In the genomic region with DNA sequence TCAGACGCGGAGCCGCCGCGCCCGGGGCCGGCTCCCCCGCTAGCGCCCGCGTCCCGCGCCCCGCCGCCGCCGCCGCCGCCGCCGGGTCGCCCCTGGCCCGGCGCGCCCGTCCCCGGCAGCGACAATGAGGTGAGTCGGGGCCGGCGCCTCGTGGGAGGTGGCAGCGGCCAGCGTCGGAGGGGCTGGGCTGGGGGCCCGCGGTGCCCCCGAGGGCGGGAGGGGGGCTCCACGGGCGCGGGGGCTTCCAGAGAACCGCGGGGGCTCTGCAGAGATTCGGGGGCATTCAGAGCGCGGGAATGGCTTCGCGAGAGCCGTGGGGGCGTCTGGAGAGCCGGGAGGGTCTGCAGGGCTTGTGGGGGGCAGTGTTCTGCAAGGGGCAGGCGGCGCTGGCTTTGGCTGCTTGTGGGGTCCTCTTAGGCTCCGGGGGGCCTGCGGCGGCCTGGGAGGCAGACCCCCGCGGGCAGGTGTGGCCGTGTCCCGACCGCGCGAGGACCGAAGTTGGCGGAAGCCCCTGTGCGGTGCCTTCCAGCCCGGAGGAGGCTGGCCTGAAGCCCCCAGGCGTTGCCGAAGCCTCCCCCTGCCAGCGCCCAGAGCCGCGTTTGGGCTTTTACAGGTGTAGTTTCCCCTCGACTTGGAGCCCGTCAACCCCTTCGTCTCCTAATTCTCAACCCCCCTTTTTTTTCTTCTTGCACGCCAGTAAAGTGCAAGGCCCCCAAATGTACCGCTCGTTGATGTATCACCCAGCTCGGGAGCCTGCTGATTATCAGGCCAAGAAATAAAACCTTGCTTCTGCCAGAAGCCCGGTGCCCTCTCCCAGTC, we compare ENCODE assay signal across 8 cellular contexts.
DNase-seq lines count a peak whose midpoint lies in the region; ATAC-seq and TF ChIP-seq lines count a peak whose summit lies in the region.

No MANE protein-coding gene starts in this region.

- no peaks in the 10 kb centered on the region for H3K36me3 ChIP-seq in esophagus (ENCODE audit: control insufficient read depth in 2 of 2, insufficient read depth in 2 of 2, low read length in 1 of 2)

- H3K4me3 Mint-ChIP-seq in activated CD4-positive, alpha-beta T cell treated with anti-CD3 and anti-CD28 coated beads, Interleukin-2, amount 10 ng/mL, durations not matched to agents 7 days and 5 days: peak overlapping the region; percentile 94

- no peaks in the 10 kb centered on the region for H3K9me3 ChIP-seq in esophagus (ENCODE audit: control insufficient read depth in 2 of 2, insufficient read depth in 1 of 2, low read depth in 1 of 2, low read length in 1 of 2)

- H3K9me3 Mint-ChIP-seq in activated CD4-positive, alpha-beta T cell treated with anti-CD3 and anti-CD28 coated beads, Interleukin-2, amount 10 ng/mL, durations not matched to agents 7 days and 5 days: peaks cover 5% of the 10 kb centered on the region

- TF ChIP-seq CTCF in HL-60 (IDR thresholded peaks at IDR 0.05; ENCODE audit: insufficient read depth, low read length): no peak
- no peak for TF ChIP-seq CTCF in omental fat pad (IDR thresholded peaks at IDR 0.05)

- H3K27me3 Mint-ChIP-seq in activated CD4-positive, alpha-beta T cell treated with anti-CD3 and anti-CD28 coated beads, Interleukin-2, amount 10 ng/mL, durations not matched to agents 7 days and 5 days: peaks cover 21% of the 10 kb centered on the region

- H3K36me3 Mint-ChIP-seq in activated CD4-positive, alpha-beta T cell treated with anti-CD3 and anti-CD28 coated beads, Interleukin-2, amount 10 ng/mL, durations not matched to agents 7 days and 5 days (ENCODE audit: low read depth): peaks cover 4% of the 10 kb centered on the region

- ATAC-seq in omental fat pad (ENCODE audit: low FRiP score): peak; percentile 24

- DNase-seq in stimulated activated CD4-positive, alpha-beta T cell treated with anti-CD3 and anti-CD28 coated beads, Interleukin-12 subunit alpha, Interleukin-12 subunit beta, amount 100 ng/mL, for 4 hours: peak; percentile 13
- no peak for DNase-seq in stimulated activated CD4-positive, alpha-beta T cell treated with anti-CD3 and anti-CD28 coated beads, Interleukin-1b, Interleukin-23, amount 100 ng/mL, for 48 hours
- peak in 1 of 2 experiments; percentile 9 for DNase-seq in HL-60 (ENCODE audit: low read depth in 1 of 2, low spot score in 1 of 2)
- peak; percentile 17 for DNase-seq in activated CD4-positive, alpha-beta T cell treated with anti-CD3 and anti-CD28 coated beads, Interleukin-2, amount 10 ng/mL, durations not matched to agents 7 days and 5 days
- no peak for DNase-seq in omental fat pad (ENCODE audit: low spot score)
- DNase-seq in ACHN: no peak
- no peak for DNase-seq in foreskin melanocyte

- in situ Hi-C loops in ACHN (cut with HindIII; ENCODE audit: low pct_ligation_motif_present, low pct_unique_long_range_greater_than_20kb, low sequenced_read_pairs): no loop called here

- peak overlapping the region; percentile 64 for H3K27ac ChIP-seq in HL-60 (replicated peaks)
- peak overlapping the region; percentile 12 to 16 for H3K27ac ChIP-seq in esophagus (ENCODE audit: low read depth in 2 of 2, low read length in 1 of 2)

- H3K27ac Mint-ChIP-seq in activated CD4-positive, alpha-beta T cell treated with anti-CD3 and anti-CD28 coated beads, Interleukin-2, amount 10 ng/mL, durations not matched to agents 7 days and 5 days: peak overlapping the region; percentile 95

- H3K27me3 ChIP-seq in HL-60 (ENCODE audit: insufficient read depth, poor library complexity, severe bottlenecking) (peaks cover 7% of the 10 kb centered on the region), esophagus (ENCODE audit: control insufficient read depth in 1 of 2, insufficient read depth in 2 of 2, low read length in 2 of 2) (no peaks in the 10 kb centered on the region)

- WGBS in esophagus, 2 donors: 1% methylated on average over 59 to 81 of the region's 81 CpGs

- no peaks in the 10 kb centered on the region for H3K4me1 ChIP-seq in esophagus (ENCODE audit: control insufficient read depth in 2 of 2, insufficient read depth in 2 of 2, low read length in 1 of 2)

- CTCF ChIA-PET in activated CD4-positive, alpha-beta T cell treated with anti-CD3 and anti-CD28 coated beads, Interleukin-2, amount 10 ng/mL, durations not matched to agents 7 days and 5 days (lab: Charles Lee): interaction anchor here (0.6 to 1.1 kb wide), 6 partner anchors 11 to 342 kb away, joined by 3 to 7 read pairs (median 3); no protein-coding TSS in a partner anchor

- POLR2A ChIA-PET in activated CD4-positive, alpha-beta T cell treated with anti-CD3 and anti-CD28 coated beads, Interleukin-2, amount 10 ng/mL, durations not matched to agents 7 days and 5 days (lab: Charles Lee): interaction anchor here (0.7 kb wide), 1 partner anchor 224 kb away, joined by 6 read pairs; no protein-coding TSS in a partner anchor

- H3K4me3 ChIP-seq in HL-60 (replicated peaks; ENCODE audit: insufficient read depth, low read length): peak overlapping the region; percentile 80
- peak overlapping the region; percentile 73 to 84 for H3K4me3 ChIP-seq in esophagus (ENCODE audit: low read depth in 1 of 2, low read length in 2 of 2)

- H3K4me1 Mint-ChIP-seq in activated CD4-positive, alpha-beta T cell treated with anti-CD3 and anti-CD28 coated beads, Interleukin-2, amount 10 ng/mL, durations not matched to agents 7 days and 5 days: peaks cover 15% of the 10 kb centered on the region

Comparison
In these comparisons a context has a peak if more than half of its experiments do, and no peak if none do; other contexts are left out.
1. DNase-seq: peak in stimulated activated CD4-positive, alpha-beta T cell treated with anti-CD3 and anti-CD28 coated beads, Interleukin-12 subunit alpha, Interleukin-12 subunit beta, amount 100 ng/mL, for 4 hours (single experiment) and activated CD4-positive, alpha-beta T cell treated with anti-CD3 and anti-CD28 coated beads, Interleukin-2, amount 10 ng/mL, durations not matched to agents 7 days and 5 days (single experiment); none in stimulated activated CD4-positive, alpha-beta T cell treated with anti-CD3 and anti-CD28 coated beads, Interleukin-1b, Interleukin-23, amount 100 ng/mL, for 48 hours (single experiment), omental fat pad (single experiment), ACHN (single experiment) and foreskin melanocyte (single experiment).